In genomic region chr12:8081228-8081920, GRCh38 we compare ENCODE assay signal across 8 cellular contexts. TPM values are rescaled to one million over a fixed set of nuclear protein-coding genes. Genes with fewer than 3 reads are reported as not detected.
DNase-seq lines count a peak whose midpoint lies in the region; ATAC-seq and TF ChIP-seq lines count a peak whose summit lies in the region.

No MANE protein-coding gene starts in this region.

- no peaks in the 10 kb centered on the region for H3K27me3 ChIP-seq in Loucy (ENCODE audit: insufficient read depth, low read length, poor library complexity, severe bottlenecking)

- TF ChIP-seq CTCF in Loucy (conservative IDR thresholded peaks at IDR 0.05; ENCODE audit: low read length) = no peak

- no peaks in the 10 kb centered on the region for H3K9me3 Mint-ChIP-seq in activated T-helper 17 cell treated with anti-CD3 and anti-CD28 coated beads, Interleukin-2, amount 50 U/mL, for 72 hours

- H3F3A ChIP-seq in Loucy (ENCODE audit: low read depth) = peaks cover 3% of the 10 kb centered on the region; the same call in 1 of the 2 replicates

- H3K36me3 ChIP-seq in Loucy (ENCODE audit: insufficient read depth, low read length) = no peaks in the 10 kb centered on the region

- H3K4me3 Mint-ChIP-seq in activated T-helper 17 cell treated with anti-CD3 and anti-CD28 coated beads, Interleukin-2, amount 50 U/mL, for 72 hours = peak overlapping the region; percentile 93

- peak overlapping the region; percentile 94 for H3K4me3 ChIP-seq in Loucy (ENCODE audit: low read length, poor library complexity, severe bottlenecking)

- H3K27ac Mint-ChIP-seq in activated T-helper 17 cell treated with anti-CD3 and anti-CD28 coated beads, Interleukin-2, amount 50 U/mL, for 72 hours = peak overlapping the region; percentile 97

- no peaks in the 10 kb centered on the region for H3K9me2 ChIP-seq in Loucy (replicated peaks; ENCODE audit: low read depth, low read length)

- peak; percentile 23 for ATAC-seq in GM18508 (IDR thresholded peaks at IDR 0.05; ENCODE audit: insufficient read depth, unreplicated experiment)
- ATAC-seq in activated T-helper 17 cell treated with anti-CD3 and anti-CD28 coated beads, Interleukin-2, amount 50 U/mL, for 72 hours (replicated peaks) = peak; percentile 44

- H3K4me1 Mint-ChIP-seq in activated T-helper 17 cell treated with anti-CD3 and anti-CD28 coated beads, Interleukin-2, amount 50 U/mL, for 72 hours = peaks cover 35% of the 10 kb centered on the region

- peak overlapping the region; percentile 94 for H3K4me2 ChIP-seq in Loucy (ENCODE audit: low read depth, low read length, poor library complexity, severe bottlenecking)

- peaks cover 3% of the 10 kb centered on the region for H4K20me1 ChIP-seq in Loucy (ENCODE audit: insufficient read depth, low read length, poor library complexity, severe bottlenecking)

- H3K36me3 Mint-ChIP-seq in activated T-helper 17 cell treated with anti-CD3 and anti-CD28 coated beads, Interleukin-2, amount 50 U/mL, for 72 hours (ENCODE audit: low read depth) = peaks cover 32% of the 10 kb centered on the region

- no peaks in the 10 kb centered on the region for H3K9me3 ChIP-seq in Loucy (ENCODE audit: insufficient read depth, low read depth, low read length)

- peak overlapping the region; percentile 95 for H3K9ac ChIP-seq in Loucy (ENCODE audit: low read depth, low read length, poor library complexity, severe bottlenecking)

- DNase-seq in glomerular visceral epithelial cell (ENCODE audit: extremely low spot score) (peak; percentile 18), pons (ENCODE audit: low spot score) (peak; percentile 54), cortex of kidney (lab: John Stamatoyannopoulos, UW) (no peak), superior temporal gyrus (ENCODE audit: extremely low spot score) (no peak), MV-4-11 (lab: John Stamatoyannopoulos, UW) (no peak)

- H2AFZ ChIP-seq in Loucy (ENCODE audit: low read length) = peak overlapping the region; percentile 82

- H3K4me1 ChIP-seq in Loucy (ENCODE audit: insufficient read depth, low read length, poor library complexity, severe bottlenecking) = peaks cover 44% of the 10 kb centered on the region

- peaks cover 59% of the 10 kb centered on the region for H3K79me2 ChIP-seq in Loucy (ENCODE audit: insufficient read depth, low read length)

- no peaks in the 10 kb centered on the region for H3K27me3 Mint-ChIP-seq in activated T-helper 17 cell treated with anti-CD3 and anti-CD28 coated beads, Interleukin-2, amount 50 U/mL, for 72 hours

RNA-seq across cellular contexts. Expression of gene NECAP1, which starts 0.7 kb away (rescaled TPM):
- 10 to 100 TPM; 30.0 to 32.9 TPM for total RNA-seq in activated T-helper 17 cell treated with anti-CD3 and anti-CD28 coated beads, Interleukin-2, amount 50 U/mL, for 72 hours

RNA-seq across cellular contexts. Expression of gene C3AR1, which starts 15.2 kb away (rescaled TPM):
- 1 to 10 TPM; 6.4 to 7.3 TPM for total RNA-seq in activated T-helper 17 cell treated with anti-CD3 and anti-CD28 coated beads, Interleukin-2, amount 50 U/mL, for 72 hours

RNA-seq across cellular contexts. Expression of gene CLEC4A, which starts 42.0 kb away (rescaled TPM):
- 1 to 10 TPM in 1 of 2 donors, under 1 TPM in 1; 0.22 to 2.6 TPM for total RNA-seq in activated T-helper 17 cell treated with anti-CD3 and anti-CD28 coated beads, Interleukin-2, amount 50 U/mL, for 72 hours

RNA-seq across cellular contexts. Expression of gene FOXJ2, which starts 48.9 kb away (rescaled TPM):
- 10 to 100 TPM; 14.3 to 15.1 TPM for total RNA-seq in activated T-helper 17 cell treated with anti-CD3 and anti-CD28 coated beads, Interleukin-2, amount 50 U/mL, for 72 hours

Comparison
In these comparisons a context has a peak if more than half of its experiments do, and no peak if none do; other contexts are left out.
1. DNase-seq: peak in glomerular visceral epithelial cell (single experiment) and pons (single experiment); none in cortex of kidney (single experiment), superior temporal gyrus (single experiment) and MV-4-11 (single experiment).